ENCODE assay signal across 11 cellular contexts in genomic region chr13:73141292-73141771, GRCh38.
A peak's percentile ranks its signal among the peaks of the same experiment; 100 is the strongest.
DNase-seq lines count a peak whose midpoint lies in the region; ATAC-seq and TF ChIP-seq lines count a peak whose summit lies in the region.
"Had no signal": no experiment of that assay in that cellular context is flagged by ENCODE, and none has a peak within 500 bp of the region (broad histone marks: within the 10 kb centered on the region; RNA-seq: fewer than 3 reads in every experiment).

No MANE protein-coding gene starts in this region.

- no peaks in the 10 kb centered on the region for H4K20me1 ChIP-seq in PC-9 (ENCODE audit: insufficient read depth)

- no peak for DNase-seq in PC-9
- peak; percentile 88 for DNase-seq in foreskin melanocyte
- peak; percentile 78 for DNase-seq in retinal pigment epithelial cell (ENCODE audit: low read depth)
- DNase-seq in NCI-H1048 (lab: John Stamatoyannopoulos, UW): no peak
- DNase-seq: activated T-cell treated with anti-CD3 and anti-CD28 coated beads for 4 hours; CD4-positive, alpha-beta memory T cell had no signal

- CTCF ChIA-PET in PC-9 (lab: Charles Lee): interaction anchor here (0.6 to 0.7 kb wide), 2 partner anchors 54 to 81 kb away, joined by 3 read pairs; no protein-coding TSS in a partner anchor

- POLR2A ChIA-PET in PC-9 (lab: Charles Lee; ENCODE audit: unreplicated experiment): interaction anchor here (0.6 kb wide), 3 partner anchors 10 to 96 kb away, joined by 7 to 8 read pairs (median 7); no protein-coding TSS in a partner anchor

- no peak overlapping the region for H2AFZ ChIP-seq in PC-9

- no peaks in the 10 kb centered on the region for H3K9me3 ChIP-seq in HUES48 (ENCODE audit: control insufficient read depth, insufficient read depth, low read length)
- H3K9me3 ChIP-seq in PC-9 (ENCODE audit: insufficient read depth, low read depth): no peaks in the 10 kb centered on the region; the same call in none of the 2 replicates

- H3K36me3 ChIP-seq in HUES48 (ENCODE audit: control insufficient read depth, insufficient read depth, low read length) (no peaks in the 10 kb centered on the region), PC-9 (ENCODE audit: low read depth) (no peaks in the 10 kb centered on the region)

- H3K4me3 ChIP-seq in HUES48 (ENCODE audit: low read depth, low read length): no peak overlapping the region
- no peak overlapping the region for H3K4me3 ChIP-seq in PC-9
- H3K4me3 ChIP-seq in retinal pigment epithelial cell (ENCODE audit: low read length): no peak overlapping the region

- H3K27ac ChIP-seq in HUES48 (ENCODE audit: low read depth, low read length) (peak overlapping the region; percentile 27), PC-9 (peak overlapping the region; percentile 100)
- H3K27ac ChIP-seq: epithelial cell of prostate had no signal

- H3K4me2 ChIP-seq in PC-9: 0 out of 2 replicates have a peak overlapping the region, but pooled peaks have one; percentile 8

- TF ChIP-seq CTCF in PC-9 (conservative IDR thresholded peaks at IDR 0.05): no peak
- no peak for TF ChIP-seq CTCF in retinal pigment epithelial cell (conservative IDR thresholded peaks at IDR 0.05; ENCODE audit: low read depth, low read length)

- intact Hi-C loops in PC-9 (cut with micrococcal nuclease; ENCODE audit: unreplicated experiment): no loop called here

- H3K79me2 ChIP-seq in PC-9 (ENCODE audit: low read depth): 0 out of 2 replicates have a peak, but pooled peaks cover 5% of the 10 kb centered on the region

- H3K9me2 ChIP-seq in PC-9 (ENCODE audit: insufficient read depth): no peaks in the 10 kb centered on the region

- H3K4me1 ChIP-seq in HUES48 (ENCODE audit: control insufficient read depth, insufficient read depth, low read length) (peaks cover 8% of the 10 kb centered on the region), PC-9 (replicated peaks; ENCODE audit: insufficient read depth) (peaks cover 59% of the 10 kb centered on the region)

- ATAC-seq in GM18907 (IDR thresholded peaks at IDR 0.05; ENCODE audit: unreplicated experiment): no peak
- ATAC-seq in HG03139 (IDR thresholded peaks at IDR 0.05; ENCODE audit: unreplicated experiment): no peak
- no peak for ATAC-seq in GM21423 (IDR thresholded peaks at IDR 0.05; ENCODE audit: unreplicated experiment)

- no peak overlapping the region for H3K9ac ChIP-seq in HUES48 (ENCODE audit: low read depth, low read length)

- H3F3A ChIP-seq in PC-9 (ENCODE audit: insufficient read depth, low read depth): peaks cover 43% of the 10 kb centered on the region

- H3K27me3 ChIP-seq in HUES48 (ENCODE audit: control insufficient read depth, insufficient read depth, low read length) (no peaks in the 10 kb centered on the region), PC-9 (ENCODE audit: insufficient read depth, low read depth) (no peaks in the 10 kb centered on the region)

- no TSS peak for BruUV-seq in PC-9 (replicated peaks; lab: Mats Ljungman, UMichigan)

Comparison
In these comparisons a context has a peak if more than half of its experiments do, and no peak if none do; other contexts are left out.
1. DNase-seq: peak in foreskin melanocyte (single experiment) and retinal pigment epithelial cell (single experiment); none in PC-9 (0 of 2) and NCI-H1048 (single experiment).